ENCODE assay signal across 9 cellular contexts in genomic region chr6:7106215-7106751, GRCh38.
A peak's percentile ranks its signal among the peaks of the same experiment; 100 is the strongest.
DNase-seq lines count a peak whose midpoint lies in the region; ATAC-seq and TF ChIP-seq lines count a peak whose summit lies in the region.
"Had no signal": no experiment of that assay in that cellular context is flagged by ENCODE, and none has a peak within 500 bp of the region (broad histone marks: within the 10 kb centered on the region; RNA-seq: fewer than 3 reads in every experiment).

No MANE protein-coding gene starts in this region.

- H3K36me3 ChIP-seq in iPS-15b (ENCODE audit: control insufficient read depth, insufficient read depth, low read length) (no peaks in the 10 kb centered on the region), stomach smooth muscle (ENCODE audit: control insufficient read depth in 2 of 2, insufficient read depth in 2 of 2, low read length in 2 of 2) (no peaks in the 10 kb centered on the region)

- no peak for ATAC-seq in GM21447 (IDR thresholded peaks at IDR 0.05; ENCODE audit: unreplicated experiment)

- H3K9me3 ChIP-seq in iPS-15b (ENCODE audit: control insufficient read depth, insufficient read depth, low read length) (no peaks in the 10 kb centered on the region), stomach smooth muscle (ENCODE audit: control insufficient read depth in 2 of 2, low read length in 2 of 2) (no peaks in the 10 kb centered on the region)

- peaks cover 18% of the 10 kb centered on the region for H3K4me1 Mint-ChIP-seq in T-helper 1 cell treated with Interleukin-12 subunit alpha and Interleukin-12 subunit beta and Interleukin-4 antibody, amounts not matched to agents 30 μg/mL and 1 μg/mL, for 36 hours (ENCODE audit: low read depth)

- H3K4me3 ChIP-seq in WI38 (ENCODE audit: low read depth, low read length) (0 out of 2 replicates have a peak overlapping the region, but pooled peaks have one; percentile 93), iPS-15b (ENCODE audit: low read depth, low read length) (peak overlapping the region; percentile 59), stomach smooth muscle (ENCODE audit: low read length in 2 of 2) (peak overlapping the region in 1 of 2 donors; percentile 95)

- no peaks in the 10 kb centered on the region for H3K9me3 Mint-ChIP-seq in T-helper 1 cell treated with Interleukin-12 subunit alpha and Interleukin-12 subunit beta and Interleukin-4 antibody, amounts not matched to agents 30 μg/mL and 1 μg/mL, for 36 hours

- peaks cover 16% of the 10 kb centered on the region for H3K27me3 Mint-ChIP-seq in T-helper 1 cell treated with Interleukin-12 subunit alpha and Interleukin-12 subunit beta and Interleukin-4 antibody, amounts not matched to agents 30 μg/mL and 1 μg/mL, for 36 hours (ENCODE audit: low read depth)

- TF ChIP-seq CTCF in WI38 (IDR thresholded peaks at IDR 0.05; ENCODE audit: low read depth, low read length): no peak

- DNase-seq in T-helper 1 cell: no peak
- no peak for DNase-seq in NCI-H510A (lab: John Stamatoyannopoulos, UW)
- no peak for DNase-seq in RPMI8226
- DNase-seq: KG1 had no signal

- H3K36me3 Mint-ChIP-seq in T-helper 1 cell treated with Interleukin-12 subunit alpha and Interleukin-12 subunit beta and Interleukin-4 antibody, amounts not matched to agents 30 μg/mL and 1 μg/mL, for 36 hours (ENCODE audit: low read depth): peaks cover 2% of the 10 kb centered on the region

- H3K27ac Mint-ChIP-seq in T-helper 1 cell treated with Interleukin-12 subunit alpha and Interleukin-12 subunit beta and Interleukin-4 antibody, amounts not matched to agents 30 μg/mL and 1 μg/mL, for 36 hours: peak overlapping the region; percentile 62

- H3K9ac ChIP-seq in iPS-15b (ENCODE audit: low read depth, low read length) (no peak overlapping the region), stomach smooth muscle (ENCODE audit: low read length in 2 of 2) (no peak overlapping the region)

- H3K4me3 Mint-ChIP-seq in T-helper 1 cell treated with Interleukin-12 subunit alpha and Interleukin-12 subunit beta and Interleukin-4 antibody, amounts not matched to agents 30 μg/mL and 1 μg/mL, for 36 hours: peak overlapping the region; percentile 77

- peaks cover 16% of the 10 kb centered on the region for H3K27me3 ChIP-seq in iPS-15b (ENCODE audit: control insufficient read depth, insufficient read depth, low read length)
- no peaks in the 10 kb centered on the region for H3K27me3 ChIP-seq in stomach smooth muscle (ENCODE audit: control insufficient read depth in 1 of 2, insufficient read depth in 2 of 2, low read length in 2 of 2)

- peak overlapping the region; percentile 86 for H3K27ac ChIP-seq in stomach smooth muscle (ENCODE audit: low read length)

- peaks cover 17% of the 10 kb centered on the region for H3K4me1 ChIP-seq in iPS-15b (ENCODE audit: control insufficient read depth, insufficient read depth, low read length)
- H3K4me1 ChIP-seq in stomach smooth muscle (ENCODE audit: control insufficient read depth, insufficient read depth, low read length): peaks cover 18% of the 10 kb centered on the region
